21 cellular contexts compared by ENCODE assay signal in genomic region chr6:109038837-109039398, GRCh38.
"Had no signal": no experiment of that assay in that cellular context is flagged by ENCODE, and none has a peak within 500 bp of the region (broad histone marks: within the 10 kb centered on the region; RNA-seq: fewer than 3 reads in every experiment).

No MANE protein-coding gene starts in this region.

- H3K4me3 ChIP-seq: esophagus squamous epithelium, left ventricle myocardium inferior, lung, pancreas, prostate gland, spleen, stomach, thoracic aorta, transverse colon had no signal

- ATAC-seq: sciatic nerve; stimulated activated memory B cell treated with anti-CD40 and anti-IgM and Interleukin-4, amounts not matched to agents 10 μg/mL and 1 μg/mL and 100 μg/mL, for 72 hours had no signal

- H3K36me3 ChIP-seq: esophagus squamous epithelium, left ventricle myocardium inferior, pancreas, prostate gland, spleen, stomach, thoracic aorta, transverse colon had no signal

- H3K9me3 ChIP-seq: esophagus squamous epithelium, left ventricle myocardium inferior, pancreas, prostate gland, spleen, stomach, thoracic aorta, transverse colon had no signal

- H3K27ac Mint-ChIP-seq: stimulated activated memory B cell treated with anti-CD40 and anti-IgM and Interleukin-4, amounts not matched to agents 10 μg/mL and 1 μg/mL and 100 μg/mL, for 72 hours had no signal

- H3K9me3 Mint-ChIP-seq: immature natural killer cell; stimulated activated memory B cell treated with anti-CD40 and anti-IgM and Interleukin-4, amounts not matched to agents 10 μg/mL and 1 μg/mL and 100 μg/mL, for 72 hours had no signal

- H3K36me3 Mint-ChIP-seq: stimulated activated memory B cell treated with anti-CD40 and anti-IgM and Interleukin-4, amounts not matched to agents 10 μg/mL and 1 μg/mL and 100 μg/mL, for 72 hours had no signal

- H3K27me3 ChIP-seq: esophagus squamous epithelium, pancreas, spleen, stomach, transverse colon had no signal

- H3K27me3 Mint-ChIP-seq: stimulated activated memory B cell treated with anti-CD40 and anti-IgM and Interleukin-4, amounts not matched to agents 10 μg/mL and 1 μg/mL and 100 μg/mL, for 72 hours had no signal

- H3K4me3 Mint-ChIP-seq: immature natural killer cell; nephron; stimulated activated memory B cell treated with anti-CD40 and anti-IgM and Interleukin-4, amounts not matched to agents 10 μg/mL and 1 μg/mL and 100 μg/mL, for 72 hours had no signal

- DNase-seq: esophagus squamous epithelium; foreskin fibroblast; immature natural killer cell; left ventricle myocardium inferior; midbrain; occipital lobe; pancreas; retina; spleen; stimulated activated CD4-positive, alpha-beta T cell treated with anti-CD3 and anti-CD28 coated beads, Interleukin-15, amount 100 ng/mL, for 24 hours; stimulated activated CD4-positive, alpha-beta T cell treated with anti-CD3 and anti-CD28 coated beads, Interleukin-1b, Interleukin-23, amount 100 ng/mL, for 48 hours; stimulated activated CD4-positive, alpha-beta T cell treated with anti-CD3 and anti-CD28 coated beads, Interleukin-4, amount 100 ng/mL, for 24 hours; stomach; substantia nigra; transverse colon had no signal

- H3K27ac ChIP-seq: esophagus squamous epithelium, left ventricle myocardium inferior, pancreas, prostate gland, spleen, stomach, thoracic aorta, transverse colon had no signal
